1 cellular context compared by ENCODE assay signal in the genomic region with DNA sequence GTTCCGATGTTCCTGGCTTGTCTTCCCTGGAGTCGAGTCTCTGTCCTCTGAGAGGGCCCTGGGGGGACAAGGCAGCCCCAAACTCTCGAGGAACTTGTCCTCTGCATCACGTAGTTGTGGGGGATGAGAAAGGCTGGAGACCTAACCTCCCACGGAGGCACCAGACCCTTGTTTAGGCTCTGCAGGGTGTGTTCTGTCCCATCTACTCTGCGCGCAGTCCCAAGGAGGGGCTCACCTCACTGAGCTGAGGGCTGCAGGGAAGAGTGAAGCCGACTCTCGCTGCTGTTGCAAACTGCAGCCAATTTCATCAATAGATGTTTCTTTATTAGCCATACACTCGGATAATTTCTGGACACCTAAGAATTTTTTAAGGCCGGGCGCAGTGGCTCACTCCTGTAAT.
TF ChIP-seq lines count a peak whose summit lies in the region.

No MANE protein-coding gene starts in this region.

TF ChIP-seq in H1, 55 proteins besides CTCF, POLR2A, EP300 and RAD21:
- TF ChIP-seq SUZ12 (IDR thresholded peaks at IDR 0.05; ENCODE audit: low read length), result no peak
- TF ChIP-seq EGR1 (IDR thresholded peaks at IDR 0.05; ENCODE audit: borderline replicate concordance, low read depth, low read length), result no peak
- TF ChIP-seq RFX5 (IDR thresholded peaks at IDR 0.05; ENCODE audit: borderline replicate concordance, low read depth, low read length), result no peak
- TF ChIP-seq TAF7 (optimal IDR thresholded peaks at IDR 0.05; ENCODE audit: borderline replicate concordance, low read depth, low read length), result no peak
